Comparison of ENCODE assay signal across 21 cellular contexts in genomic region chr2:96506907-96507240, GRCh38. TPM values are rescaled to one million over a fixed set of nuclear protein-coding genes. Genes with fewer than 3 reads are reported as not detected.
"Had no signal": no experiment of that assay in that cellular context is flagged by ENCODE, and none has a peak within 500 bp of the region (broad histone marks: within the 10 kb centered on the region; RNA-seq: fewer than 3 reads in every experiment).

No MANE protein-coding gene starts in this region.

- H3K4me3 ChIP-seq: esophagus squamous epithelium, left lung, mucosa of descending colon, tibial artery had no signal

- H3K9me3 ChIP-seq: esophagus squamous epithelium, left lung, mucosa of descending colon, tibial artery had no signal

- H3K27ac Mint-ChIP-seq: brain had no signal

- H3K36me3 Mint-ChIP-seq: activated naive CD4-positive, alpha-beta T cell treated with anti-CD3 and anti-CD28 coated beads, Interleukin-2, amount 50 U/mL, for 72 hours; brain; naive thymus-derived CD4-positive, alpha-beta T cell had no signal

- ATAC-seq: activated naive CD4-positive, alpha-beta T cell treated with anti-CD3 and anti-CD28 coated beads, Interleukin-2, amount 50 U/mL, for 72 hours; left lung; mucosa of descending colon; naive thymus-derived CD4-positive, alpha-beta T cell had no signal

- H3K9me3 Mint-ChIP-seq: activated naive CD4-positive, alpha-beta T cell treated with anti-CD3 and anti-CD28 coated beads, Interleukin-2, amount 50 U/mL, for 72 hours; brain; naive thymus-derived CD4-positive, alpha-beta T cell had no signal

- H3K4me3 Mint-ChIP-seq: brain had no signal

- H3K36me3 ChIP-seq: esophagus squamous epithelium, left lung, tibial artery had no signal

- H3K27ac ChIP-seq: esophagus squamous epithelium, left lung, tibial artery had no signal

- DNase-seq: activated CD4-positive, alpha-beta T cell treated with anti-CD3 and anti-CD28 coated beads for 1 hour; activated CD4-positive, alpha-beta T cell treated with anti-CD3 and anti-CD28 coated beads, Interleukin-2, amount 50 U/mL, for 4 hours; amygdala; effector CD8-positive, alpha-beta T cell; esophagus squamous epithelium; hypothalamus; kidney; left lung; mucosa of descending colon; naive thymus-derived CD4-positive, alpha-beta T cell; retina; stimulated activated CD4-positive, alpha-beta T cell treated with anti-CD3 and anti-CD28 coated beads, Interleukin-2, amount 100 ng/mL, for 48 hours; stimulated activated naive CD4-positive, alpha-beta T cell; T1000 had no signal

RNA-seq across cellular contexts. Expression of gene NEURL3, which starts 1.7 kb away (rescaled TPM):
- total RNA-seq: endothelial cell of umbilical vein, esophagus squamous epithelium, fibroblast of villous mesenchyme, SK-MEL-5, skeletal muscle tissue had no signal
- polyA plus RNA-seq: endothelial cell of umbilical vein; naive thymus-derived CD4-positive, alpha-beta T cell had no signal
